In genomic region chr7:815284-816216, GRCh38 we compare ENCODE assay signal across 8 cellular contexts. TPM values are rescaled to one million over a fixed set of nuclear protein-coding genes. Genes with fewer than 3 reads are reported as not detected.
DNase-seq lines count a peak whose midpoint lies in the region; ATAC-seq, FAIRE-seq and TF ChIP-seq lines count a peak whose summit lies in the region.

No MANE protein-coding gene starts in this region.

- H3K27ac Mint-ChIP-seq in activated CD8-positive, alpha-beta T cell treated with anti-CD3 and anti-CD28 coated beads, Interleukin-2, amount 10 ng/mL, durations not matched to agents 7 days and 5 days, result peak overlapping the region; percentile 41

- H3K27ac ChIP-seq in rectal smooth muscle tissue (ENCODE audit: low read depth, low read length), result peak overlapping the region; percentile 87

- peak; percentile 53 for DNase-seq in D721Med (ENCODE audit: insufficient read length, low spot score)
- DNase-seq in M059J (ENCODE audit: low read depth), result peak; percentile 34
- DNase-seq in activated CD8-positive, alpha-beta T cell treated with anti-CD3 and anti-CD28 coated beads, Interleukin-2, amount 10 ng/mL, durations not matched to agents 7 days and 5 days, result peak; percentile 27
- DNase-seq in germinal center (ENCODE audit: low spot score), result peak; percentile 26
- no peak for DNase-seq in activated gamma-delta T cell (lab: John Stamatoyannopoulos, UW)

- no peak for FAIRE-seq in D721Med (lab: Jason Lieb, UNC)

- peak overlapping the region; percentile 57 for H3K4me3 Mint-ChIP-seq in activated CD8-positive, alpha-beta T cell treated with anti-CD3 and anti-CD28 coated beads, Interleukin-2, amount 10 ng/mL, durations not matched to agents 7 days and 5 days

- H3K36me3 Mint-ChIP-seq in activated CD8-positive, alpha-beta T cell treated with anti-CD3 and anti-CD28 coated beads, Interleukin-2, amount 10 ng/mL, durations not matched to agents 7 days and 5 days (ENCODE audit: low read depth), result peaks cover 9% of the 10 kb centered on the region

- H3K36me3 ChIP-seq in rectal smooth muscle tissue (ENCODE audit: control insufficient read depth, insufficient read depth, low read length), result no peaks in the 10 kb centered on the region

- POLR2A ChIA-PET in activated CD8-positive, alpha-beta T cell treated with anti-CD3 and anti-CD28 coated beads, Interleukin-2, amount 10 ng/mL, durations not matched to agents 7 days and 5 days (lab: Charles Lee), result interaction anchor here (0.7 to 1.1 kb wide), 2 partner anchors 16 to 27 kb away, joined by 4 to 8 read pairs; partner anchors contain the start of gene SUN1

- H3K4me1 ChIP-seq in rectal smooth muscle tissue (ENCODE audit: control insufficient read depth, insufficient read depth, low read length), result peaks cover 26% of the 10 kb centered on the region

- peak overlapping the region; percentile 63 for H3K4me3 ChIP-seq in rectal smooth muscle tissue (ENCODE audit: low read length)

- ATAC-seq in activated CD8-positive, alpha-beta T cell treated with anti-CD3 and anti-CD28 coated beads, Interleukin-2, amount 10 ng/mL, durations not matched to agents 7 days and 5 days, result no peak
- no peak for ATAC-seq in GM21528 (IDR thresholded peaks at IDR 0.05; ENCODE audit: low FRiP score, unreplicated experiment)
- ATAC-seq in HG03097 (IDR thresholded peaks at IDR 0.05; ENCODE audit: low FRiP score, unreplicated experiment), result no peak

- no peaks in the 10 kb centered on the region for H3K9me3 Mint-ChIP-seq in activated CD8-positive, alpha-beta T cell treated with anti-CD3 and anti-CD28 coated beads, Interleukin-2, amount 10 ng/mL, durations not matched to agents 7 days and 5 days (ENCODE audit: insufficient read depth)

- CTCF ChIA-PET in activated CD8-positive, alpha-beta T cell treated with anti-CD3 and anti-CD28 coated beads, Interleukin-2, amount 10 ng/mL, durations not matched to agents 7 days and 5 days (lab: Charles Lee), result interaction anchor here (1.2 to 3.5 kb wide), 3 partner anchors 16 to 58 kb away, joined by 3 to 24 read pairs (median 24); partner anchors contain the start of gene SUN1

- H3K4me1 Mint-ChIP-seq in activated CD8-positive, alpha-beta T cell treated with anti-CD3 and anti-CD28 coated beads, Interleukin-2, amount 10 ng/mL, durations not matched to agents 7 days and 5 days (ENCODE audit: low read depth), result peaks cover 42% of the 10 kb centered on the region

- peaks cover 30% of the 10 kb centered on the region for H3K27me3 Mint-ChIP-seq in activated CD8-positive, alpha-beta T cell treated with anti-CD3 and anti-CD28 coated beads, Interleukin-2, amount 10 ng/mL, durations not matched to agents 7 days and 5 days (ENCODE audit: low read depth)

- no peak for TF ChIP-seq CTCF in D721Med (IDR thresholded peaks at IDR 0.05; ENCODE audit: insufficient read depth, missing control alignments)

- no peaks in the 10 kb centered on the region for H3K27me3 ChIP-seq in rectal smooth muscle tissue (ENCODE audit: control insufficient read depth, insufficient read depth, low read length)

- H3K9ac ChIP-seq in rectal smooth muscle tissue (ENCODE audit: low read length), result no peak overlapping the region

RNA-seq across cellular contexts. Expression of gene SUN1, which starts 16.7 kb away (rescaled TPM):
- 66.8 and 169 TPM in 2 replicates for total RNA-seq in M059J (2014; rRNA removed; shearing (Covaris generic))
- 10 to 100 TPM; 38.4 to 39.7 TPM for total RNA-seq in activated CD8-positive, alpha-beta T cell treated with anti-CD3 and anti-CD28 coated beads, Interleukin-2, amount 10 ng/mL, durations not matched to agents 7 days and 5 days
